ENCODE assay signal across 9 cellular contexts in the genomic region with DNA sequence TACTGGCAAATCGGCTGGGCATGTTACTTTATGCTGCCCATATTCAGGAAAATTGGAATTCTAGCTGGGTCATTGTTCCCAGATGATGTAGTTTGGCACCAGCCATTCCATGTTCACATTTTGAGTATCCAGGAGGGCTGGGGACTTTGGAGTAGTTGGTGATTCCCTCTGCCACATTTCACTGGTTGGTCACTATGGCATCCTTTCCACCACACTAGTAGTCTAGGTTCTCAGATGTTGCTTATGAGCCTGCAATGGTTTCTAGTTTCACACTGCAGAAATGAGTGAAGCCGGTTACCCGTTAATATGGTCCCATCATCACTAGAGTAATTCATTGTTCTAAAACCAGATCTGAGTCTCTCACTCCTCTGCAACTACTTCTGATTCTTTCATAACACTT. TPM values are rescaled to one million over a fixed set of nuclear protein-coding genes. Genes with fewer than 3 reads are reported as not detected.
DNase-seq lines count a peak whose midpoint lies in the region; ATAC-seq and TF ChIP-seq lines count a peak whose summit lies in the region.
"Had no signal": no experiment of that assay in that cellular context is flagged by ENCODE, and none has a peak within 500 bp of the region (broad histone marks: within the 10 kb centered on the region; RNA-seq: fewer than 3 reads in every experiment).

No MANE protein-coding gene starts in this region.

- no peaks in the 10 kb centered on the region for H3K9me3 Mint-ChIP-seq in activated naive CD4-positive, alpha-beta T cell treated with anti-CD3 and anti-CD28 coated beads, Interleukin-2, amount 50 U/mL, for 24 hours
- H3K9me3 Mint-ChIP-seq in endothelial cell (ENCODE audit: unreplicated experiment): no peaks in the 10 kb centered on the region
- H3K9me3 Mint-ChIP-seq in stimulated activated naive B cell treated with anti-CD40 and anti-IgM and Interleukin-4, amounts not matched to agents 10 μg/mL and 1 μg/mL and 100 μg/mL, for 72 hours: peaks cover 0 to 2% of the 10 kb centered on the region in 2 donors

- ATAC-seq in stimulated activated naive B cell treated with anti-CD40 and anti-IgM and Interleukin-4, amounts not matched to agents 10 μg/mL and 1 μg/mL and 100 μg/mL, for 72 hours (replicated peaks): no peak
- ATAC-seq in HG03439 (IDR thresholded peaks at IDR 0.05; ENCODE audit: unreplicated experiment): no peak

- peak overlapping the region; percentile 95 for H3K27ac Mint-ChIP-seq in activated naive CD4-positive, alpha-beta T cell treated with anti-CD3 and anti-CD28 coated beads, Interleukin-2, amount 50 U/mL, for 24 hours
- H3K27ac Mint-ChIP-seq in endothelial cell (ENCODE audit: unreplicated experiment): peak overlapping the region; percentile 17
- H3K27ac Mint-ChIP-seq in stimulated activated naive B cell treated with anti-CD40 and anti-IgM and Interleukin-4, amounts not matched to agents 10 μg/mL and 1 μg/mL and 100 μg/mL, for 72 hours: peak overlapping the region; percentile 96

- H3K4me3 Mint-ChIP-seq in activated naive CD4-positive, alpha-beta T cell treated with anti-CD3 and anti-CD28 coated beads, Interleukin-2, amount 50 U/mL, for 24 hours: peak overlapping the region; percentile 96
- H3K4me3 Mint-ChIP-seq in endothelial cell (ENCODE audit: unreplicated experiment): no peak overlapping the region
- H3K4me3 Mint-ChIP-seq in stimulated activated naive B cell treated with anti-CD40 and anti-IgM and Interleukin-4, amounts not matched to agents 10 μg/mL and 1 μg/mL and 100 μg/mL, for 72 hours: peak overlapping the region; percentile 71 to 99

- CTCF ChIA-PET in RWPE1 (lab: Yijun Ruan, JAX): interaction anchor here (0.9 to 1.1 kb wide), 2 partner anchors 23 to 74 kb away, joined by 3 read pairs; no protein-coding TSS in a partner anchor

- peak overlapping the region; percentile 51; the same call in 1 of the 2 replicates for H3K27ac ChIP-seq in RWPE1

- POLR2A ChIA-PET in RWPE1 (lab: Yijun Ruan, JAX; ENCODE audit: low non-redundant PET): no interaction called here

- no peak for TF ChIP-seq CTCF in RWPE1 (conservative IDR thresholded peaks at IDR 0.05; ENCODE audit: low read depth)
- TF ChIP-seq CTCF in endothelial cell (IDR thresholded peaks at IDR 0.05; ENCODE audit: unreplicated experiment): no peak

- peaks cover 10% of the 10 kb centered on the region for H3K36me3 Mint-ChIP-seq in activated naive CD4-positive, alpha-beta T cell treated with anti-CD3 and anti-CD28 coated beads, Interleukin-2, amount 50 U/mL, for 24 hours
- H3K36me3 Mint-ChIP-seq in endothelial cell (ENCODE audit: low read depth, unreplicated experiment): no peaks in the 10 kb centered on the region
- H3K36me3 Mint-ChIP-seq in stimulated activated naive B cell treated with anti-CD40 and anti-IgM and Interleukin-4, amounts not matched to agents 10 μg/mL and 1 μg/mL and 100 μg/mL, for 72 hours: peaks cover 40 to 65% of the 10 kb centered on the region in 2 donors

- no peaks in the 10 kb centered on the region for H3K27me3 Mint-ChIP-seq in activated naive CD4-positive, alpha-beta T cell treated with anti-CD3 and anti-CD28 coated beads, Interleukin-2, amount 50 U/mL, for 24 hours
- H3K27me3 Mint-ChIP-seq in endothelial cell (ENCODE audit: unreplicated experiment): peaks cover 8% of the 10 kb centered on the region
- H3K27me3 Mint-ChIP-seq in stimulated activated naive B cell treated with anti-CD40 and anti-IgM and Interleukin-4, amounts not matched to agents 10 μg/mL and 1 μg/mL and 100 μg/mL, for 72 hours: no peaks in the 10 kb centered on the region

- no peak for DNase-seq in activated naive CD4-positive, alpha-beta T cell treated with anti-CD3 and anti-CD28 coated beads, Interleukin-2, amount 50 U/mL, for 16 hours
- DNase-seq in RWPE1 (ENCODE audit: low spot score): no peak
- DNase-seq in endothelial cell (ENCODE audit: low spot score): no peak
- no peak for DNase-seq in stimulated activated naive B cell treated with anti-CD40 and anti-IgM and Interleukin-4, amounts not matched to agents 10 μg/mL and 1 μg/mL and 100 μg/mL, for 72 hours
- no peak for DNase-seq in cerebellar nuclear complex (lab: John Stamatoyannopoulos, UW)
- DNase-seq in putamen (ENCODE audit: low spot score): no peak
- DNase-seq: stimulated activated naive CD4-positive, alpha-beta T cell had no signal

- H3K4me1 Mint-ChIP-seq in activated naive CD4-positive, alpha-beta T cell treated with anti-CD3 and anti-CD28 coated beads, Interleukin-2, amount 50 U/mL, for 24 hours: peaks cover 88% of the 10 kb centered on the region
- H3K4me1 Mint-ChIP-seq in endothelial cell (ENCODE audit: unreplicated experiment): peaks cover 37% of the 10 kb centered on the region
- peaks cover 39 to 78% of the 10 kb centered on the region in 2 donors for H3K4me1 Mint-ChIP-seq in stimulated activated naive B cell treated with anti-CD40 and anti-IgM and Interleukin-4, amounts not matched to agents 10 μg/mL and 1 μg/mL and 100 μg/mL, for 72 hours

RNA-seq across cellular contexts. Expression of gene PTPN1, which starts 4.6 kb away (rescaled TPM):
- total RNA-seq in endothelial cell (ENCODE audit: unreplicated experiment): 46.0 TPM

Comparison
In these comparisons a context has a peak if more than half of its experiments do, and no peak if none do; other contexts are left out.
1. H3K27ac Mint-ChIP-seq: peak in every context shown above with its lines; median percentile 96 in stimulated activated naive B cell treated with anti-CD40 and anti-IgM and Interleukin-4, amounts not matched to agents 10 μg/mL and 1 μg/mL and 100 μg/mL, for 72 hours; 95 in activated naive CD4-positive, alpha-beta T cell treated with anti-CD3 and anti-CD28 coated beads, Interleukin-2, amount 50 U/mL, for 24 hours; 17 in endothelial cell.